In the genomic region with DNA sequence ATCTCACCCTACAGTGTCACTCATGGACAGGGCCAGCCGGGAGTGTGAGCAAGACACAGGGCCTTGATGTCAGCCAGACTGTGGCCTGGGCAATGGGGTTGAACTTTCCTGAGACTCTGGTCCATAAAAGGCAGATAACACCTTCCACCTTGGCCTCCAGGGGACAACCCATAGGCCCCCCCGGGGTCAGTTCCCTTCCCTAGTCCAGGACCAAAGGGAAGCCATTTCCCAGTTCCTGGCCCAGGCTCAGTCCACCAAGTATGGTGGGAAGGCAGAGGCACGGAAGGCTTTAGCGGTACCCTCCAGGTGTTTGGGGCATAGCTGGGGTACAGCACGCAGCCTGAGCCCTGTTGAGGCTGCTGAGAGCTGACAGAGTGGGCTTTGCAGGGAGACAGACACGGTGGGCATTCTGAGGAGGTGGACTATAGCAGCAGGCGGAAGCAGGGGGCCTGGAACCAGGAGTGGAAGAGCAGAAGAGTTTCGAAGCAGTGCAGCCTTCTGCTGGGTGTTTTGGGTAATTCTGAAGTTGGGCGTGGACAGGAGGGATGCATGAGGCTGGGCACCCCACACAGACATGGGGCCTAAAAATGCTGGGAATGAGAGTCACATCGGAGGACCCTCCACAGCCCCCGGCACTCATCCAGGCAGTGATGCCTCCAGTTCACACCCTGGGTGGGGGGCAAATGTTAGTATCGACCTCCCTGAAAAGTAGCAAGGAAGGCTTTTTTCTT, we compare ENCODE assay signal across 1 cellular context.
TF ChIP-seq lines count a peak whose summit lies in the region.

No MANE protein-coding gene starts in this region.

TF ChIP-seq in K562, 482 proteins besides CTCF, POLR2A, EP300 and RAD21 (continued from another document):
- TF ChIP-seq POLR2AphosphoS5 (IDR thresholded peaks at IDR 0.05; ENCODE audit: control insufficient read depth, insufficient read depth, low read depth, low read length) (no peak), TGIF2 (CRISPR knock-in tag; IDR thresholded peaks at IDR 0.05) (no peak), NCOR1 (IDR thresholded peaks at IDR 0.05) (no peak), ZNF133 (CRISPR knock-in tag; IDR thresholded peaks at IDR 0.05) (no peak), MEF2A (IDR thresholded peaks at IDR 0.05; ENCODE audit: control insufficient read depth, low read depth, low read length) (no peak), NR4A1 (CRISPR knock-in tag; IDR thresholded peaks at IDR 0.05) (no peak), NR4A1 (tag; IDR thresholded peaks at IDR 0.05) (peak; percentile 66; the same call in 1 of the 2 replicates)
